In genomic region chr19:49064768-49065611, GRCh38 we compare ENCODE assay signal across 10 cellular contexts. TPM values are rescaled to one million over a fixed set of nuclear protein-coding genes. Genes with fewer than 3 reads are reported as not detected.
A peak's percentile ranks its signal among the peaks of the same experiment; 100 is the strongest.
DNase-seq lines count a peak whose midpoint lies in the region; ATAC-seq, FAIRE-seq and TF ChIP-seq lines count a peak whose summit lies in the region.
"Had no signal": no experiment of that assay in that cellular context is flagged by ENCODE, and none has a peak within 500 bp of the region (broad histone marks: within the 10 kb centered on the region; RNA-seq: fewer than 3 reads in every experiment).

Gene NTF4 (minus strand): TSS chr19:49064818. CDS start chr19:49061997, 2,821 bp downstream.

- POLR2A ChIA-PET in AG04449 (lab: Yijun Ruan, JAX), result interaction anchor here (1.4 kb wide), 1 partner anchor 9 kb away, joined by 5 read pairs; no protein-coding TSS in a partner anchor
- POLR2A ChIA-PET in HepG2 (lab: Yijun Ruan, JAX), result interaction anchor here (0.5 to 1.0 kb wide), 2 partner anchors 8 to 159 kb away, joined by 3 to 5 read pairs; no protein-coding TSS in a partner anchor

- peak within 1 kb of the TSS in 4 of 5 experiments; percentile 26 to 69 (median 58) for H3K4me3 Mint-ChIP-seq in brain

- peaks cover 0 to 7% (median 4%) of the 10 kb centered on the region in 5 experiments for H3K9me3 Mint-ChIP-seq in brain

- no peak for TF ChIP-seq EP300 in HepG2 (IDR thresholded peaks at IDR 0.05; ENCODE audit: low read depth in 2 of 2, low read length in 2 of 2)
- TF ChIP-seq EP300 in HepG2 (CRISPR knock-in tag; IDR thresholded peaks at IDR 0.05; ENCODE audit: borderline replicate concordance), result no peak

- no peak within 1 kb of the TSS for H3K27ac ChIP-seq in HepG2 (ENCODE audit: extremely low read length, insufficient read depth, low read length)
- H3K27ac ChIP-seq: tibial nerve had no signal

- TF ChIP-seq RAD21 in HepG2 (CRISPR knock-in tag; IDR thresholded peaks at IDR 0.05), result no peak

- H3K4me1 ChIP-seq in HepG2 (ENCODE audit: insufficient read depth, low read length), result peaks cover 8% of the 10 kb centered on the region; the same call in 1 of the 2 replicates

- in situ Hi-C loops in HepG2 (cut with HindIII; ENCODE audit: extremely low pct_ligation_motif_present, low pct_unique_long_range_greater_than_20kb), result no loop called here

- CTCF ChIA-PET in AG04449 (lab: Yijun Ruan, JAX) (interaction anchor here (1.2 to 1.6 kb wide), 3 partner anchors 9 to 66 kb away, joined by 3 to 9 read pairs (median 7); no protein-coding TSS in a partner anchor), HepG2 (lab: Yijun Ruan, JAX; ENCODE audit: low intra/inter-chr PET ratio, low total read pairs) (no interaction called here)

- no peaks in the 10 kb centered on the region for H3K36me3 Mint-ChIP-seq in brain

- intact Hi-C loops in HepG2 (cut with micrococcal nuclease; ENCODE audit: unreplicated experiment), result no loop called here

- peak within 1 kb of the TSS; percentile 43 for H3K4me3 ChIP-seq in AG04449 (ENCODE audit: low read depth, low read length)
- H3K4me3 ChIP-seq in HepG2 (replicated peaks in 1 of 3; ENCODE audit: insufficient read depth in 1 of 3, low read depth in 2 of 3, low read length in 3 of 3), result peak within 1 kb of the TSS in 2 of 3 experiments; percentile 21 to 46; a peak in 2 of 6 replicates

- H4K20me1 ChIP-seq in HepG2 (ENCODE audit: insufficient read depth, low read length), result no peaks in the 10 kb centered on the region

- peaks cover 1 to 44% of the 10 kb centered on the region in 2 experiments; a peak in 4 of 5 replicates for H3K27me3 ChIP-seq in HepG2 (ENCODE audit: control insufficient read depth in 1 of 2, insufficient read depth in 2 of 2, low read length in 2 of 2)

- 17% methylated on average over 10 of the region's 53 CpGs for WGBS in HepG2 (ENCODE audit: low lambda C conversion rate)

- no peak for FAIRE-seq in HepG2 (lab: Jason Lieb, UNC)

- no peak within 1 kb of the TSS for H2AFZ ChIP-seq in HepG2 (ENCODE audit: low read length)

- H3K9me3 ChIP-seq in HepG2 (ENCODE audit: low read length), result no peaks in the 10 kb centered on the region
- H3K9me3 ChIP-seq: tibial nerve had no signal

- ATAC-seq in HepG2 (peak; percentile 83), HG03139 (IDR thresholded peaks at IDR 0.05; ENCODE audit: unreplicated experiment) (no peak)

- H3K27me3 Mint-ChIP-seq in brain, result peaks cover 78% of the 10 kb centered on the region

- TF ChIP-seq POLR2A in HepG2 (IDR thresholded peaks at IDR 0.05; ENCODE audit: insufficient read depth in 1 of 2, low read depth in 2 of 2, low read length in 2 of 2), result no peak

- no peak within 1 kb of the TSS for H3K9ac ChIP-seq in HepG2 (ENCODE audit: insufficient read depth, low read depth, low read length)

- peak within 1 kb of the TSS; percentile 39; the same call in 1 of the 2 replicates for H3K4me2 ChIP-seq in HepG2 (ENCODE audit: low read depth, low read length)

- H3K27ac Mint-ChIP-seq in brain, result peak within 1 kb of the TSS in 1 of 5 experiments; percentile 44

- DNase-seq in AG04449 (ENCODE audit: low read depth, low spot score), result no peak
- DNase-seq in HK-2 (ENCODE audit: unreplicated experiment), result peak; percentile 67
- peak; percentile 20 for DNase-seq in HepG2 (ENCODE audit: low spot score)
- DNase-seq in activated CD4-positive, CD25-positive, alpha-beta regulatory T cell treated with anti-CD3 and anti-CD28 coated beads, Interleukin-2, amount 50 U/mL, for 72 hours, result no peak
- no peak for DNase-seq in NCI-H1105 (lab: John Stamatoyannopoulos, UW)
- DNase-seq in pons (ENCODE audit: low spot score), result no peak

- H3K4me1 Mint-ChIP-seq in brain, result peaks cover 21% of the 10 kb centered on the region

- no peaks in the 10 kb centered on the region for H3K36me3 ChIP-seq in HepG2 (replicated peaks in 1 of 2; ENCODE audit: control insufficient read depth in 1 of 2, insufficient read depth in 2 of 2, low read length in 2 of 2)
- H3K36me3 ChIP-seq: tibial nerve had no signal

- BruUV-seq in HepG2 (replicated peaks; lab: Mats Ljungman, UMichigan), result no TSS peak

- TF ChIP-seq CTCF in AG04449 (IDR thresholded peaks at IDR 0.05; ENCODE audit: insufficient read depth, low read length, missing control alignments) (no peak), brain (conservative IDR thresholded peaks at IDR 0.05) (no peak), HepG2 (CRISPR knock-in tag; IDR thresholded peaks at IDR 0.05) (peak; percentile 28; the same call in 1 of the 2 replicates)

- H3K79me2 ChIP-seq in HepG2 (ENCODE audit: insufficient read depth, low read length), result no peaks in the 10 kb centered on the region

TF ChIP-seq in HepG2, 621 proteins besides CTCF, POLR2A, EP300 and RAD21:
- TF ChIP-seq HNRNPLL (IDR thresholded peaks at IDR 0.05; ENCODE audit: low read depth, low read length, poor library complexity, severe bottlenecking), result peak; percentile 4
- no peak for TF ChIP-seq ZNF331 (CRISPR knock-in tag; IDR thresholded peaks at IDR 0.05)
- TF ChIP-seq ZNF207 (IDR thresholded peaks at IDR 0.05; ENCODE audit: borderline replicate concordance), result no peak
- 0 out of 2 replicates have a peak, but pooled peaks have one; percentile 5 for TF ChIP-seq ZSCAN22 (CRISPR knock-in tag; IDR thresholded peaks at IDR 0.05)
- TF ChIP-seq POGK (CRISPR knock-in tag; conservative IDR thresholded peaks at IDR 0.05), result 0 out of 2 replicates have a peak, but pooled peaks have one; percentile 19
- TF ChIP-seq, protein P1, sequence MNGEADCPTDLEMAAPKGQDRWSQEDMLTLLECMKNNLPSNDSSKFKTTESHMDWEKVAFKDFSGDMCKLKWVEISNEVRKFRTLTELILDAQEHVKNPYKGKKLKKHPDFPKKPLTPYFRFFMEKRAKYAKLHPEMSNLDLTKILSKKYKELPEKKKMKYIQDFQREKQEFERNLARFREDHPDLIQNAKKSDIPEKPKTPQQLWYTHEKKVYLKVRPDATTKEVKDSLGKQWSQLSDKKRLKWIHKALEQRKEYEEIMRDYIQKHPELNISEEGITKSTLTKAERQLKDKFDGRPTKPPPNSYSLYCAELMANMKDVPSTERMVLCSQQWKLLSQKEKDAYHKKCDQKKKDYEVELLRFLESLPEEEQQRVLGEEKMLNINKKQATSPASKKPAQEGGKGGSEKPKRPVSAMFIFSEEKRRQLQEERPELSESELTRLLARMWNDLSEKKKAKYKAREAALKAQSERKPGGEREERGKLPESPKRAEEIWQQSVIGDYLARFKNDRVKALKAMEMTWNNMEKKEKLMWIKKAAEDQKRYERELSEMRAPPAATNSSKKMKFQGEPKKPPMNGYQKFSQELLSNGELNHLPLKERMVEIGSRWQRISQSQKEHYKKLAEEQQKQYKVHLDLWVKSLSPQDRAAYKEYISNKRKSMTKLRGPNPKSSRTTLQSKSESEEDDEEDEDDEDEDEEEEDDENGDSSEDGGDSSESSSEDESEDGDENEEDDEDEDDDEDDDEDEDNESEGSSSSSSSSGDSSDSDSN (CRISPR knock-in tag; IDR thresholded peaks at IDR 0.05), result peak; percentile 51; the same call in 1 of the 2 replicates

RNA-seq across cellular contexts. Expression of gene NTF4, which starts in this region (rescaled TPM):
- polyA plus RNA-seq in brain (ENCODE audit: insufficient read depth, low read depth, low replicate concordance), result not detected
- not detected in 2 replicates for total RNA-seq in HepG2 (2016; rRNA removed; fragmentation: Illumina TruSeq; extraction: Trizol)
- total RNA-seq in HepG2 (2016; cell fraction: cytosol; rRNA removed; fragmentation: Illumina TruSeq; extraction: Trizol; ENCODE audit: low read depth), result not detected in 2 replicates
- total RNA-seq in HepG2 (2016; cell fraction: insoluble cytoplasmic fraction; rRNA removed; fragmentation: Illumina TruSeq; extraction: Trizol), result not detected in 2 replicates
- not detected in 2 replicates for total RNA-seq in HepG2 (2016; cell fraction: membrane; rRNA removed; fragmentation: Illumina TruSeq; extraction: Trizol)
- total RNA-seq in HepG2 (2016; cell fraction: nucleus; rRNA removed; fragmentation: Illumina TruSeq; extraction: Trizol), result not detected in 2 replicates
- polyA plus RNA-seq in HepG2 (2011; rRNA removed), result not detected in 2 replicates
- not detected in 2 replicates for polyA plus RNA-seq in HepG2 (2011; cell fraction: cytosol; rRNA removed)
- not detected in 2 replicates for polyA plus RNA-seq in HepG2 (2011; cell fraction: nucleus; rRNA removed)
- not detected in 2 replicates for polyA plus RNA-seq in HepG2 (2012)
- not detected in 2 replicates for polyA plus RNA-seq in HepG2 (2016; cell fraction: cytosol; fragmentation: Illumina TruSeq; extraction: Trizol; ENCODE audit: low read depth)
- not detected in 2 replicates for polyA plus RNA-seq in HepG2 (2016; cell fraction: insoluble cytoplasmic fraction; fragmentation: Illumina TruSeq; extraction: Trizol; ENCODE audit: low read depth)
- not detected in 2 replicates for polyA plus RNA-seq in HepG2 (2016; cell fraction: membrane; fragmentation: Illumina TruSeq; extraction: Trizol; ENCODE audit: low read depth)
- polyA plus RNA-seq in HepG2 (2016; cell fraction: nucleus; fragmentation: Illumina TruSeq; extraction: Trizol; ENCODE audit: insufficient read depth, low read depth), result not detected in 2 replicates
- polyA minus RNA-seq in HepG2 (2011; rRNA and poly(A)+ RNA removed; ENCODE audit: low replicate concordance), result not detected in 2 replicates
- polyA minus RNA-seq in HepG2 (2011; cell fraction: cytosol; rRNA and poly(A)+ RNA removed), result not detected in 2 replicates
- not detected in 2 replicates for polyA minus RNA-seq in HepG2 (2011; cell fraction: nucleus; rRNA and poly(A)+ RNA removed)
- total RNA-seq: mononuclear cell, tibial nerve had no signal

Comparison
In these comparisons a context has a peak if more than half of its experiments do, and no peak if none do; other contexts are left out.
1. Peak in DNase-seq, ATAC-seq, H3K4me3 ChIP-seq and H3K4me2 ChIP-seq in HepG2; RNA of the gene not detected or under 1 TPM.